In genomic region chr12:6224550-6224949, GRCh38 we compare ENCODE assay signal across 9 cellular contexts. TPM values are rescaled to one million over a fixed set of nuclear protein-coding genes. Genes with fewer than 3 reads are reported as not detected.
DNase-seq lines count a peak whose midpoint lies in the region; ATAC-seq and TF ChIP-seq lines count a peak whose summit lies in the region.
"Had no signal": no experiment of that assay in that cellular context is flagged by ENCODE, and none has a peak within 500 bp of the region (broad histone marks: within the 10 kb centered on the region; RNA-seq: fewer than 3 reads in every experiment).

No MANE protein-coding gene starts in this region.

- DNase-seq in DMS153 treated with DMSO at 0.1 percent for 48 hours (lab: John Stamatoyannopoulos, UW; ENCODE audit: unreplicated experiment) (peak; percentile 61), T1000 (lab: John Stamatoyannopoulos, UW) (peak; percentile 74), left cardiac atrium (peak; percentile 66), sigmoid colon (peak; percentile 92), NOMO-1 (lab: John Stamatoyannopoulos, UW; ENCODE audit: unreplicated experiment in 2 of 2) (no peak), HT-29 (ENCODE audit: low spot score) (no peak), foreskin melanocyte (no peak)
- DNase-seq in activated CD4-positive, alpha-beta T cell treated with anti-CD3 and anti-CD28 coated beads, Interleukin-2, amount 50 U/mL, for 4 hours, result no peak
- DNase-seq: NCI-H510A had no signal

- no peak for TF ChIP-seq EP300 in sigmoid colon (IDR thresholded peaks at IDR 0.05)

- ATAC-seq in left cardiac atrium, result peak in 1 of 2 donors; percentile 17

- 22 to 44% methylated on average over 10 of the region's 10 CpGs for WGBS in sigmoid colon, 2 donors

- no peak overlapping the region for H3K4me3 ChIP-seq in sigmoid colon

- H3K27ac ChIP-seq in sigmoid colon, result peak overlapping the region; percentile 95 to 100 (median 98)

- peaks cover 0 to 100% (median 99%) of the 10 kb centered on the region in 4 donors for H3K4me1 ChIP-seq in sigmoid colon

- H3K36me3 ChIP-seq in sigmoid colon, result peaks cover 0 to 5% (median 0%) of the 10 kb centered on the region in 4 donors

- H3K9me3 ChIP-seq in sigmoid colon, result no peaks in the 10 kb centered on the region

- no peak for TF ChIP-seq POLR2A in sigmoid colon (IDR thresholded peaks at IDR 0.05)

- TF ChIP-seq CTCF in sigmoid colon (IDR thresholded peaks at IDR 0.05), result no peak

- no peaks in the 10 kb centered on the region for H3K27me3 ChIP-seq in sigmoid colon

- intact Hi-C loops in left cardiac atrium (cut with DNase I) (no loop called here), sigmoid colon (cut with DNase I) (no loop called here)

RNA-seq across cellular contexts. Expression of gene CD9, which starts 24.4 kb away (rescaled TPM):
- 100 to 1,000 TPM in 1 of 2 donors, 10 to 100 TPM in 1; 55.1 to 167 TPM for total RNA-seq in left cardiac atrium
- total RNA-seq in sigmoid colon, result 100 to 1,000 TPM; 240 to 453 (median 303) TPM
- polyA plus RNA-seq in sigmoid colon, result 100 to 1,000 TPM; 180 to 548 (median 335) TPM
- total RNA-seq in HT-29 (2014; rRNA removed; shearing (Covaris generic)), result 164 and 169 TPM in 2 replicates

Comparison
In these comparisons a context has a peak if more than half of its experiments do, and no peak if none do; other contexts are left out.
1. DNase-seq: peak in DMS153 treated with DMSO at 0.1 percent for 48 hours (single experiment), T1000 (single experiment), left cardiac atrium (single experiment) and sigmoid colon (single experiment); none in NOMO-1 (0 of 2), activated CD4-positive, alpha-beta T cell treated with anti-CD3 and anti-CD28 coated beads, Interleukin-2, amount 50 U/mL, for 4 hours (0 of 2), HT-29 (single experiment) and foreskin melanocyte (single experiment).